Comparison of ENCODE assay signal across 9 cellular contexts in the genomic region with DNA sequence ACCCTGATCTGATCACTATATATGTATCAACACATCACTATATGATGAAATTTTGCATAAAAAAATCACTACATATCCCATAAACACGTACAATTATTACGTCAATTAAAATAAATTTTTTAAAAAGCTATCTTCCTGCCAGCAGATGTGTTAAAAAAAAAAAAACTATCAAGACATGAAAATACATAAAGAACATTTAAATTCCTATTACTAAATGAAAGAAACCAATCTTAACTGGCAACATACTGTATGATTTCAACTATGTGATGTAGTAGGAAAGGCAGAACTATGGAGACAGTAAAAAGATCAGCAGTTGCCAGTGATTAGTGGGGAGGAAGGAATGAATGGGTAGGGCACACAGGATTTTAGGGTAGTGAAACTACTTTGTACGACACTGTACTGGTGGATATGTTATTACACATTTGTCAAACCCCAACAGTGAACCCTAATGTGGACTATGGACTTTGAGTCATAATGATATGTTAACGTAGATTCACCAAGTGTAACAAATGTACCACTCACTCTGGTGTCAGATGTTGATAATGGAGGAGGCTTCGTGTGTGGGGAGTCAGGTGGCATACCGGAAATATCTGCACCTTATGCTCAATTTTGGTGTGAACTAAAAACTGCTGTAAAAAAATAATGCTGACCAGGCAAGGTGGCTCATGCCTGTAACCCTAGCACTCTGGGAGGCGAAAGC. TPM values are rescaled to one million over a fixed set of nuclear protein-coding genes. Genes with fewer than 3 reads are reported as not detected.
DNase-seq lines count a peak whose midpoint lies in the region; ATAC-seq and TF ChIP-seq lines count a peak whose summit lies in the region.
"Had no signal": no experiment of that assay in that cellular context is flagged by ENCODE, and none has a peak within 500 bp of the region (broad histone marks: within the 10 kb centered on the region; RNA-seq: fewer than 3 reads in every experiment).

No MANE protein-coding gene starts in this region.

- DNase-seq in activated T-cell treated with anti-CD3 and anti-CD28 coated beads, Interleukin-2, amount 50 U/mL, for 72 hours, result no peak
- no peak for DNase-seq in activated T-cell treated with anti-CD3 and anti-CD28 coated beads for 4 hours
- peak; percentile 83 for DNase-seq in SIG-M5 (lab: John Stamatoyannopoulos, UW)
- no peak for DNase-seq in upper lobe of right lung
- DNase-seq in retina, result no peak
- DNase-seq in A673 (ENCODE audit: low spot score), result no peak
- no peak for DNase-seq in GDM1 (lab: John Stamatoyannopoulos, UW)
- DNase-seq: left ventricle myocardium inferior had no signal

- H3K27ac Mint-ChIP-seq in activated T-cell treated with anti-CD3 and anti-CD28 coated beads, Interleukin-2, amount 50 U/mL, for 72 hours, result no peak overlapping the region

- BruUV-seq in A673 (replicated peaks; lab: Mats Ljungman, UMichigan), result no TSS peak

- CTCF ChIA-PET in A673 (lab: Charles Lee), result no interaction called here

- H3K36me3 ChIP-seq in upper lobe of right lung, result no peaks in the 10 kb centered on the region
- no peaks in the 10 kb centered on the region for H3K36me3 ChIP-seq in A673 (ENCODE audit: insufficient read depth, low read length, poor library complexity, severe bottlenecking)
- H3K36me3 ChIP-seq: left ventricle myocardium inferior had no signal

- H3K4me3 ChIP-seq in upper lobe of right lung (no peak overlapping the region), A673 (ENCODE audit: low read depth, low read length, poor library complexity, severe bottlenecking) (no peak overlapping the region)
- H3K4me3 ChIP-seq: left ventricle myocardium inferior had no signal

- H3K27ac ChIP-seq in upper lobe of right lung (no peak overlapping the region), A673 (ENCODE audit: low read depth, low read length, poor library complexity, severe bottlenecking) (no peak overlapping the region)
- H3K27ac ChIP-seq: left ventricle myocardium inferior had no signal

- H3K9me3 ChIP-seq in upper lobe of right lung (no peaks in the 10 kb centered on the region), A673 (ENCODE audit: low read depth, low read length, poor library complexity, severe bottlenecking) (peaks cover 5% of the 10 kb centered on the region)
- H3K9me3 ChIP-seq: left ventricle myocardium inferior had no signal

- H3K9me3 Mint-ChIP-seq in activated T-cell treated with anti-CD3 and anti-CD28 coated beads, Interleukin-2, amount 50 U/mL, for 72 hours, result no peaks in the 10 kb centered on the region

- POLR2A ChIA-PET in A673 (lab: Charles Lee; ENCODE audit: low non-redundant PET), result no interaction called here

- ATAC-seq in activated T-cell treated with anti-CD3 and anti-CD28 coated beads, Interleukin-2, amount 50 U/mL, for 72 hours (replicated peaks in 1 of 2), result peak; percentile 29 to 73
- peak; percentile 82 for ATAC-seq in HG03066 (IDR thresholded peaks at IDR 0.05; ENCODE audit: low read depth, unreplicated experiment)
- peak; percentile 54 for ATAC-seq in upper lobe of right lung

- H3K27me3 Mint-ChIP-seq in activated T-cell treated with anti-CD3 and anti-CD28 coated beads, Interleukin-2, amount 50 U/mL, for 72 hours (ENCODE audit: low read depth), result no peaks in the 10 kb centered on the region

- H3K4me1 ChIP-seq in upper lobe of right lung (peaks cover 30% of the 10 kb centered on the region), A673 (ENCODE audit: insufficient read depth, low read length, poor library complexity, severe bottlenecking) (peaks cover 4% of the 10 kb centered on the region)

- peaks cover 9 to 10% of the 10 kb centered on the region in 2 donors for H3K36me3 Mint-ChIP-seq in activated T-cell treated with anti-CD3 and anti-CD28 coated beads, Interleukin-2, amount 50 U/mL, for 72 hours (ENCODE audit: insufficient read depth in 2 of 2)

- TF ChIP-seq CTCF in upper lobe of right lung (IDR thresholded peaks at IDR 0.05) (no peak), A673 (conservative IDR thresholded peaks at IDR 0.05; ENCODE audit: low read depth, low read length) (no peak)

- intact Hi-C loops in upper lobe of right lung (cut with DNase I) (no loop called here), A673 (cut with micrococcal nuclease; ENCODE audit: unreplicated experiment) (no loop called here)

- no peak overlapping the region for H3K4me3 Mint-ChIP-seq in activated T-cell treated with anti-CD3 and anti-CD28 coated beads, Interleukin-2, amount 50 U/mL, for 72 hours

- no peaks in the 10 kb centered on the region for H3K27me3 ChIP-seq in upper lobe of right lung
- no peaks in the 10 kb centered on the region for H3K27me3 ChIP-seq in A673 (replicated peaks; ENCODE audit: insufficient read depth, low read depth, low read length, poor library complexity)

- peaks cover 50% of the 10 kb centered on the region for H3K4me1 Mint-ChIP-seq in activated T-cell treated with anti-CD3 and anti-CD28 coated beads, Interleukin-2, amount 50 U/mL, for 72 hours (ENCODE audit: low read depth)

RNA-seq across cellular contexts. Expression of a gene that starts 27.4 kb away (rescaled TPM):
- 100 to 1,000 TPM in 1 of 2 donors, 10 to 100 TPM in 1; 100.0 to 104 TPM for total RNA-seq in activated T-cell treated with anti-CD3 and anti-CD28 coated beads, Interleukin-2, amount 50 U/mL, for 72 hours
- 112 TPM for total RNA-seq in upper lobe of right lung
- total RNA-seq in A673 (2021), result 97.1 and 98.5 TPM in 2 replicates
